Comparison of ENCODE assay signal across 10 cellular contexts in genomic region chr18:58970943-58971799, GRCh38.
DNase-seq lines count a peak whose midpoint lies in the region; ATAC-seq, FAIRE-seq and TF ChIP-seq lines count a peak whose summit lies in the region.
"Had no signal": no experiment of that assay in that cellular context is flagged by ENCODE, and none has a peak within 500 bp of the region (broad histone marks: within the 10 kb centered on the region; RNA-seq: fewer than 3 reads in every experiment).

No MANE protein-coding gene starts in this region.

- DNase-seq in GM18507 (ENCODE audit: extremely low spot score, insufficient read length, low read depth) (no peak), bronchial epithelial cell (ENCODE audit: low read depth) (no peak), OCI-M2 (lab: John Stamatoyannopoulos, UW; ENCODE audit: unreplicated experiment) (no peak), sciatic nerve (ENCODE audit: low spot score) (no peak), thyroid gland (no peak), D341Med (ENCODE audit: low spot score) (no peak)
- DNase-seq: activated gamma-delta T cell, NCI-H187 treated with DMSO at 0.1 percent for 48 hours had no signal

- no peaks in the 10 kb centered on the region for H3K27me3 ChIP-seq in bronchial epithelial cell (ENCODE audit: control insufficient read depth, insufficient read depth, low read length)
- H3K27me3 ChIP-seq in thyroid gland, result no peaks in the 10 kb centered on the region

- H3K27ac ChIP-seq in thyroid gland, result no peak overlapping the region

- no peaks in the 10 kb centered on the region for H3K9me3 ChIP-seq in thyroid gland

- peaks cover 7% of the 10 kb centered on the region for H3K36me3 ChIP-seq in bronchial epithelial cell (ENCODE audit: control insufficient read depth, insufficient read depth, low read length)
- H3K36me3 ChIP-seq in thyroid gland, result no peaks in the 10 kb centered on the region

- no peak for TF ChIP-seq POLR2A in thyroid gland (IDR thresholded peaks at IDR 0.05)

- H3K4me3 ChIP-seq in bronchial epithelial cell (ENCODE audit: low read depth, low read length) (no peak overlapping the region), thyroid gland (replicated peaks in 1 of 3) (no peak overlapping the region)

- FAIRE-seq in GM18507 (lab: Jason Lieb, UNC) (peak; percentile 99), bronchial epithelial cell (lab: Jason Lieb, UNC) (peak; percentile 58)

- 93 to 94% methylated on average over 14 of the region's 14 CpGs for WGBS in thyroid gland, 2 donors

- TF ChIP-seq CTCF in bronchial epithelial cell (IDR thresholded peaks at IDR 0.05; ENCODE audit: insufficient read depth, low read length, severe bottlenecking) (no peak), thyroid gland (IDR thresholded peaks at IDR 0.05) (no peak)

- ATAC-seq in GM21528 (IDR thresholded peaks at IDR 0.05; ENCODE audit: low FRiP score, unreplicated experiment) (peak; percentile 83), HG03159 (IDR thresholded peaks at IDR 0.05; ENCODE audit: unreplicated experiment) (peak; percentile 77), sciatic nerve (no peak)

- intact Hi-C loops in sciatic nerve (cut with DNase I), result no loop called here
- intact Hi-C loops in thyroid gland (cut with DNase I), result no loop called here

- peaks cover 32 to 35% of the 10 kb centered on the region in 2 donors for H3K4me1 ChIP-seq in thyroid gland
